ENCODE assay signal across 17 cellular contexts in genomic region chr16:14375132-14375491, GRCh38.
A peak's percentile ranks its signal among the peaks of the same experiment; 100 is the strongest.
DNase-seq lines count a peak whose midpoint lies in the region; ATAC-seq and TF ChIP-seq lines count a peak whose summit lies in the region.
"Had no signal": no experiment of that assay in that cellular context is flagged by ENCODE, and none has a peak within 500 bp of the region (broad histone marks: within the 10 kb centered on the region; RNA-seq: fewer than 3 reads in every experiment).

No MANE protein-coding gene starts in this region.

- no peak for ATAC-seq in GM18909 (IDR thresholded peaks at IDR 0.05; ENCODE audit: poor library complexity, unreplicated experiment)

- no peak overlapping the region for H3K4ac ChIP-seq in mesendoderm (ENCODE audit: low read depth, low read length)

- no peak for TF ChIP-seq CTCF in fibroblast of pulmonary artery (IDR thresholded peaks at IDR 0.05; ENCODE audit: low read length, missing control alignments)

- no peaks in the 10 kb centered on the region for H3K79me2 ChIP-seq in mesendoderm (ENCODE audit: control insufficient read depth, insufficient read depth, low read length)

- H4K5ac ChIP-seq in mesendoderm (ENCODE audit: low read length): no peak overlapping the region

- H3K9me3 ChIP-seq in subcutaneous abdominal adipose tissue (ENCODE audit: control insufficient read depth in 5 of 5, low read length in 5 of 5): no peaks in the 10 kb centered on the region

- no peak overlapping the region for H3K18ac ChIP-seq in mesendoderm (ENCODE audit: low read length)

- no peak overlapping the region for H3K56ac ChIP-seq in mesendoderm (ENCODE audit: low read length)

- H3K27me3 ChIP-seq in subcutaneous abdominal adipose tissue (ENCODE audit: control insufficient read depth in 5 of 5, insufficient read depth in 4 of 5, low read length in 5 of 5) (peaks cover 0 to 3% (median 0%) of the 10 kb centered on the region in 5 donors), mesendoderm (ENCODE audit: insufficient read depth, low read length, poor library complexity) (no peaks in the 10 kb centered on the region)

- H2BK120ac ChIP-seq in mesendoderm (ENCODE audit: low read depth, low read length): no peak overlapping the region

- H2BK5ac ChIP-seq in mesendoderm (ENCODE audit: low read length): no peak overlapping the region

- no peak overlapping the region for H2AK5ac ChIP-seq in mesendoderm (ENCODE audit: low read length)

- H3K36me3 ChIP-seq in subcutaneous abdominal adipose tissue (ENCODE audit: control insufficient read depth in 5 of 5, insufficient read depth in 5 of 5, low read length in 5 of 5): no peaks in the 10 kb centered on the region
- H3K36me3 ChIP-seq in mesendoderm (ENCODE audit: control insufficient read depth, insufficient read depth, low read length): no peaks in the 10 kb centered on the region

- no peak overlapping the region for H3K4me2 ChIP-seq in mesendoderm (ENCODE audit: low read length)

- no peak overlapping the region for H2BK15ac ChIP-seq in mesendoderm (replicated peaks; ENCODE audit: low read depth)

- no peak overlapping the region for H4K8ac ChIP-seq in mesendoderm (ENCODE audit: low read depth, low read length)

- no peak overlapping the region for H3K4me3 ChIP-seq in fibroblast of pulmonary artery (replicated peaks; ENCODE audit: low read depth, low read length)
- H3K4me3 ChIP-seq in subcutaneous abdominal adipose tissue (ENCODE audit: low read depth in 1 of 5, low read length in 5 of 5): no peak overlapping the region
- no peak overlapping the region for H3K4me3 ChIP-seq in mesendoderm (ENCODE audit: low read length)

- no peak overlapping the region for H3K23ac ChIP-seq in mesendoderm (ENCODE audit: low read length)

- no peaks in the 10 kb centered on the region for H3K79me1 ChIP-seq in mesendoderm (ENCODE audit: low read length)

- H3K9ac ChIP-seq in subcutaneous abdominal adipose tissue (ENCODE audit: low read length in 5 of 5): peak overlapping the region in 1 of 5 donors; percentile 89
- no peak overlapping the region for H3K9ac ChIP-seq in mesendoderm (ENCODE audit: low read length)

- H3K4me1 ChIP-seq in subcutaneous abdominal adipose tissue (ENCODE audit: control insufficient read depth in 5 of 5, insufficient read depth in 5 of 5, low read length in 5 of 5): peaks cover 6 to 67% (median 42%) of the 10 kb centered on the region in 5 donors
- no peaks in the 10 kb centered on the region for H3K4me1 ChIP-seq in mesendoderm (ENCODE audit: control insufficient read depth, low read depth, low read length)

- H3K27ac ChIP-seq in subcutaneous abdominal adipose tissue (ENCODE audit: low read depth, low read length): peak overlapping the region; percentile 91
- H3K27ac ChIP-seq in mesendoderm (ENCODE audit: low read depth, low read length): no peak overlapping the region

- DNase-seq in EL: peak; percentile 32
- peak; percentile 37 for DNase-seq in amniotic epithelial cell (ENCODE audit: low read depth)
- peak; percentile 6 for DNase-seq in fibroblast of pulmonary artery (ENCODE audit: low read depth)
- DNase-seq in mesendoderm: no peak
- DNase-seq in AG08395 (ENCODE audit: low spot score): no peak
- DNase-seq: ACHN; Calu3; CD4-positive, alpha-beta memory T cell; DMS53; GOT3; KBM-7; NCI-H2029 treated with DMSO at 0.1 percent for 48 hours; NCI-H510A; NCI-H774; RPMI8226 had no signal

- no CpG with 5 or more reads among the region's 8 CpGs for WGBS in mesendoderm (ENCODE audit: extremely low coverage, insufficient coverage, low lambda C conversion rate)

Comparison
In these comparisons a context has a peak if more than half of its experiments do, and no peak if none do; other contexts are left out.
1. DNase-seq: peak in EL (single experiment), amniotic epithelial cell (single experiment) and fibroblast of pulmonary artery (single experiment); none in mesendoderm (single experiment) and AG08395 (single experiment).